ENCODE assay signal across 10 cellular contexts in the genomic region with DNA sequence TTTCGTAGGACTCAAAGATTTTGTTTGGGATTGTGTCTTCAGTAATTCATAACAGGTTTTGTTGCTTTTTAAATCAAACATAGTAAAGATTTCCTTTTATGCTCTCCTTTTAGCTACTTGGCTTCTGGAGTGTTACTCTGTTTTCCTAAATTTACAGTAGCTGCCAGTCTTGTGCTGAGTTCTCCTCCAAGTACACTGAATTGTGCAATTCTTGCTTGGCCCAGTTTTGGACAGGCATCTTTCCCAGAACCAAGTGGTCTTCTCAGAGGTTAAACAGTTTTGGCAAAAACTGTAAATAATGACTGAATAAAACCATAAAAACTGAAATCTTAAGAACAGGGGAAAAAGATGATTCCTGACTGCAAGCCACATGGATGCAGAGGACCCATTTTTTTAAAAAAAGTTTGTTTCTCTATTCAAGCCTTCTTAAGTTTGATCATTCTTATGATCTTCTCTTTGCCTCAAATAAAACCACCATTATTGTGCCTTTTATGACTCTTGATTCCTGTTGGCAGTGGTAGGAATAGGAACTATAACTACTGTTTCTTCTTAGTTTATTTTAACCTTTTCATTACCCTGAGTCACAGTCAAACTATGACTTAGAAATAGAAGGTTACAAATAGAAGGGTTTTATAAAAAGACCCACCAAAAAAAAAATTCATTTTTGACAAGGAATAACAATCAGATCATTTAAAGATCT.
DNase-seq lines count a peak whose midpoint lies in the region; ATAC-seq, FAIRE-seq and TF ChIP-seq lines count a peak whose summit lies in the region.
"Had no signal": no experiment of that assay in that cellular context is flagged by ENCODE, and none has a peak within 500 bp of the region (broad histone marks: within the 10 kb centered on the region; RNA-seq: fewer than 3 reads in every experiment).

No MANE protein-coding gene starts in this region.

- no peak overlapping the region for H2AFZ ChIP-seq in astrocyte (ENCODE audit: low read depth, low read length)
- no peak overlapping the region for H2AFZ ChIP-seq in mesenchymal stem cell (ENCODE audit: low read depth, low read length)

- H3K9me3 ChIP-seq in astrocyte (ENCODE audit: insufficient read depth, low read depth, low read length): no peaks in the 10 kb centered on the region
- no peaks in the 10 kb centered on the region for H3K9me3 ChIP-seq in mesenchymal stem cell (ENCODE audit: control insufficient read depth, low read length)
- H3K9me3 ChIP-seq in thyroid gland: no peaks in the 10 kb centered on the region

- H3K27me3 ChIP-seq in astrocyte (ENCODE audit: insufficient read depth, low read length): no peaks in the 10 kb centered on the region
- H3K27me3 ChIP-seq in mesenchymal stem cell (ENCODE audit: control insufficient read depth in 1 of 2, insufficient read depth in 1 of 2, low read length in 2 of 2): no peaks in the 10 kb centered on the region
- H3K27me3 ChIP-seq in thyroid gland: no peaks in the 10 kb centered on the region

- H3K4me2 ChIP-seq in astrocyte (ENCODE audit: low read length) (no peak overlapping the region), mesenchymal stem cell (ENCODE audit: low read length, poor library complexity, severe bottlenecking) (no peak overlapping the region)

- no peak overlapping the region for H2BK15ac ChIP-seq in mesenchymal stem cell (ENCODE audit: low read depth, poor library complexity, severe bottlenecking)

- H3K36me3 ChIP-seq in astrocyte (ENCODE audit: insufficient read depth, low read length) (no peaks in the 10 kb centered on the region), mesenchymal stem cell (ENCODE audit: control insufficient read depth in 1 of 2, insufficient read depth in 2 of 2, low read depth in 1 of 2, low read length in 2 of 2) (peaks cover 0 to 13% of the 10 kb centered on the region in 2 experiments), thyroid gland (no peaks in the 10 kb centered on the region)

- peak overlapping the region; percentile 21 to 47 for H3K18ac ChIP-seq in mesenchymal stem cell (ENCODE audit: low read depth in 1 of 2, low read length in 2 of 2)

- no CpG with 5 or more reads among the region's 1 CpG for WGBS in mesenchymal stem cell
- 31% methylated on average over 1 of the region's 1 CpG for WGBS in thyroid gland, 2 donors

- no peaks in the 10 kb centered on the region for H3K79me2 ChIP-seq in astrocyte (ENCODE audit: insufficient read depth, low read length)

- TF ChIP-seq POLR2A in thyroid gland (IDR thresholded peaks at IDR 0.05): no peak

- ATAC-seq in HG03108 (IDR thresholded peaks at IDR 0.05; ENCODE audit: unreplicated experiment): no peak
- ATAC-seq: Panc1 had no signal

- H3K27me3 Mint-ChIP-seq in activated CD4-positive, alpha-beta T cell treated with anti-CD3 and anti-CD28 coated beads, Interleukin-2, amount 10 ng/mL, durations not matched to agents 24 days and 14 days: no peaks in the 10 kb centered on the region
- H3K27me3 Mint-ChIP-seq in astrocyte (ENCODE audit: low read depth, unreplicated experiment): no peaks in the 10 kb centered on the region

- peaks cover 6% of the 10 kb centered on the region for H3K4me1 ChIP-seq in astrocyte (ENCODE audit: insufficient read depth, low read length)
- H3K4me1 ChIP-seq in mesenchymal stem cell (ENCODE audit: control insufficient read depth, insufficient read depth, low read depth, low read length): peaks cover 5% of the 10 kb centered on the region
- H3K4me1 ChIP-seq in thyroid gland: peaks cover 19 to 25% of the 10 kb centered on the region in 2 donors

- H4K91ac ChIP-seq in mesenchymal stem cell (ENCODE audit: low read length): no peak overlapping the region

- H3K36me3 Mint-ChIP-seq in activated CD4-positive, alpha-beta T cell treated with anti-CD3 and anti-CD28 coated beads, Interleukin-2, amount 10 ng/mL, durations not matched to agents 24 days and 14 days (ENCODE audit: low read depth): peaks cover 62% of the 10 kb centered on the region
- H3K36me3 Mint-ChIP-seq in astrocyte (ENCODE audit: low read depth, unreplicated experiment): no peaks in the 10 kb centered on the region

- no peak overlapping the region for H3K4ac ChIP-seq in mesenchymal stem cell (ENCODE audit: low read depth in 1 of 2, low read length in 2 of 2)

- H3K9me3 Mint-ChIP-seq in activated CD4-positive, alpha-beta T cell treated with anti-CD3 and anti-CD28 coated beads, Interleukin-2, amount 10 ng/mL, durations not matched to agents 24 days and 14 days: peaks cover 9% of the 10 kb centered on the region
- H3K9me3 Mint-ChIP-seq in astrocyte (ENCODE audit: unreplicated experiment): no peaks in the 10 kb centered on the region

- H3K14ac ChIP-seq in mesenchymal stem cell (ENCODE audit: low read length in 2 of 2): no peak overlapping the region

- H3K4me3 ChIP-seq in astrocyte (ENCODE audit: insufficient read depth, low read depth, low read length) (no peak overlapping the region), mesenchymal stem cell (ENCODE audit: insufficient read depth in 1 of 2, low read depth in 1 of 2, low read length in 2 of 2) (no peak overlapping the region), thyroid gland (replicated peaks in 1 of 3) (no peak overlapping the region)

- peak overlapping the region; percentile 73 for H3K4me3 Mint-ChIP-seq in activated CD4-positive, alpha-beta T cell treated with anti-CD3 and anti-CD28 coated beads, Interleukin-2, amount 10 ng/mL, durations not matched to agents 24 days and 14 days
- no peak overlapping the region for H3K4me3 Mint-ChIP-seq in astrocyte (ENCODE audit: unreplicated experiment)

- peak overlapping the region; percentile 86 for H3K27ac Mint-ChIP-seq in activated CD4-positive, alpha-beta T cell treated with anti-CD3 and anti-CD28 coated beads, Interleukin-2, amount 10 ng/mL, durations not matched to agents 24 days and 14 days
- no peak overlapping the region for H3K27ac Mint-ChIP-seq in astrocyte (ENCODE audit: unreplicated experiment)

- DNase-seq in activated CD4-positive, alpha-beta T cell treated with anti-CD3 and anti-CD28 coated beads, Interleukin-2, amount 10 ng/mL, durations not matched to agents 24 days and 14 days: peak; percentile 60
- no peak for DNase-seq in activated CD4-positive, alpha-beta T cell treated with anti-CD3 and anti-CD28 coated beads, Interleukin-2, amount 50 U/mL, for 48 hours
- DNase-seq in astrocyte (ENCODE audit: low read depth): peak; percentile 36
- DNase-seq in mesenchymal stem cell: peak; percentile 23
- peak; percentile 21 to 39 for DNase-seq in thyroid gland
- no peak for DNase-seq in urothelium cell line (ENCODE audit: low spot score)
- no peak for DNase-seq in retina
- DNase-seq: posterior cingulate gyrus had no signal

- FAIRE-seq in astrocyte (lab: Jason Lieb, UNC) (no peak), urothelium cell line (lab: Jason Lieb, UNC) (no peak)

- H2BK120ac ChIP-seq in mesenchymal stem cell (ENCODE audit: low read depth, low read length): no peak overlapping the region

- H3K79me1 ChIP-seq in mesenchymal stem cell (replicated peaks; ENCODE audit: low read length, poor library complexity, severe bottlenecking): peaks cover 10% of the 10 kb centered on the region

- peak overlapping the region in 1 of 2 experiments; percentile 67 for H2BK12ac ChIP-seq in mesenchymal stem cell (ENCODE audit: low read length in 2 of 2)

- H2BK5ac ChIP-seq in mesenchymal stem cell (ENCODE audit: low read depth, low read length, poor library complexity, severe bottlenecking): no peak overlapping the region

- intact Hi-C loops in activated CD4-positive, alpha-beta T cell treated with anti-CD3 and anti-CD28 coated beads, Interleukin-2, amount 10 ng/mL, durations not matched to agents 24 days and 14 days (cut with micrococcal nuclease): loop anchor here (2.0 to 5.0 kb wide), 3 partner anchors 87 to 178 kb away; a partner anchor contains a TSS
- intact Hi-C loops in thyroid gland (cut with DNase I): no loop called here

- H4K8ac ChIP-seq in mesenchymal stem cell (ENCODE audit: low read length): no peak overlapping the region

- H3K9ac ChIP-seq in astrocyte (ENCODE audit: low read length): no peak overlapping the region
- peak overlapping the region; percentile 59 for H3K9ac ChIP-seq in mesenchymal stem cell (ENCODE audit: low read length)

- TF ChIP-seq CTCF in astrocyte (IDR thresholded peaks at IDR 0.05; ENCODE audit: insufficient read depth, low read depth, low read length) (no peak), thyroid gland (IDR thresholded peaks at IDR 0.05) (no peak)

- H2AK5ac ChIP-seq in mesenchymal stem cell (ENCODE audit: low read length, severe bottlenecking): no peak overlapping the region

- H3K23ac ChIP-seq in mesenchymal stem cell (ENCODE audit: low read length in 2 of 2): no peak overlapping the region

- H3K27ac ChIP-seq in astrocyte (ENCODE audit: low read depth, low read length) (no peak overlapping the region), mesenchymal stem cell (ENCODE audit: low read length, poor library complexity, severe bottlenecking) (no peak overlapping the region), thyroid gland (peak overlapping the region; percentile 15 to 67 (median 45))

- H3K4me1 Mint-ChIP-seq in activated CD4-positive, alpha-beta T cell treated with anti-CD3 and anti-CD28 coated beads, Interleukin-2, amount 10 ng/mL, durations not matched to agents 24 days and 14 days: peaks cover 73% of the 10 kb centered on the region
- peaks cover 6% of the 10 kb centered on the region for H3K4me1 Mint-ChIP-seq in astrocyte (ENCODE audit: low read depth, unreplicated experiment)

- H4K20me1 ChIP-seq in astrocyte (ENCODE audit: insufficient read depth, low read length): peaks cover 11% of the 10 kb centered on the region

Comparison
In these comparisons a context has a peak if more than half of its experiments do, and no peak if none do; other contexts are left out.
1. DNase-seq: peak in activated CD4-positive, alpha-beta T cell treated with anti-CD3 and anti-CD28 coated beads, Interleukin-2, amount 10 ng/mL, durations not matched to agents 24 days and 14 days (single experiment), astrocyte (single experiment), mesenchymal stem cell (single experiment) and thyroid gland (2 of 2); none in activated CD4-positive, alpha-beta T cell treated with anti-CD3 and anti-CD28 coated beads, Interleukin-2, amount 50 U/mL, for 48 hours (0 of 2), urothelium cell line (single experiment) and retina (single experiment).
2. H3K27ac ChIP-seq: peak in thyroid gland (3 of 3); none in astrocyte (single experiment) and mesenchymal stem cell (single experiment).